7 cellular contexts compared by ENCODE assay signal in the genomic region with DNA sequence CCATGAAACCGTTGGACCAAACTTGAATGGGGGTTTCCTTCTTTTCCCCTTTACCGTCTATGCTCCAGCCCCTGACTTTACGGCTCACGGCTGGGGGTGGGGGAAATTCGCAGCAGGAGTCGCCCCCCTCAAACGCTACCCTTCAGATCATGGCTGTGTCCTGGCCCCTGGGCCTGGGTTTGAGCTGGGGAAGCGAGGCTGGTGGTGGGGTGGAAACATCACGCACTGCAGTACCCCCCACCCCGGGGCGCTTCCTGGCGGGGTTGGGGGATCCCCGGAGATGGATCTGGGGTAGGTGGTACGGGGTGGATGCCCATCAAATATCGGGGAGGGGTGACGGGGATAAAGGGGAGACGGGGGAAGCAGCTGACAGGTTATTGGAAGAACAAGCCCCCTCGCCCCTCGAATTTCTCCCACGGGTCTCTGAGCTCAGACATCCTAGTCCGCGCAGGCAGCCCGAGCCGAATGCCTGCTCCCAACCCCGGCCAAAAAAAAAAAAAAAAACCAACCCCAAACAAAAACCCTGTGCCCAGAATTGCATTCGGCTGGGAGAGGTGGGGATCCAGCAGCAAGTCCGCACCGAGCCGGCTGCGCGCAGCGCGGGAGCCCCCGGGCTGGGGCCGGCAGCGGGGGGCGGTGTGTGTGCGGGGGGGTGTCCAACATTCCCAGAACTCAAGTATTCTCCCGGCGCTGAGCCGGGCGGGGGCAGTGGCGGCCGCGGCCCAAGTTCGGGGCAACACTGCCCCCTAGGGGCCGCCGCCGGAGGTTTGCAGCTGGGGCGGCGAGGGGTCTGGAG. TPM values are rescaled to one million over a fixed set of nuclear protein-coding genes. Genes with fewer than 3 reads are reported as not detected.
DNase-seq lines count a peak whose midpoint lies in the region; ATAC-seq, FAIRE-seq and TF ChIP-seq lines count a peak whose summit lies in the region.

No MANE protein-coding gene starts in this region.

- peak; percentile 93 for DNase-seq in GM12891 (ENCODE audit: insufficient read length, low spot score)
- peak; percentile 84 for DNase-seq in NCI-H2227 treated with DMSO at 0.1 percent for 48 hours (lab: John Stamatoyannopoulos, UW)
- DNase-seq in activated CD4-positive, alpha-beta T cell treated with anti-CD3 and anti-CD28 coated beads for 48 hours: peak; percentile 73
- DNase-seq in dedifferentiated amniotic fluid mesenchymal stem cell (ENCODE audit: extremely low spot score): peak; percentile 51
- peak; percentile 82 for DNase-seq in left lobe of liver (ENCODE audit: low spot score)
- peak; percentile 55 to 69 for DNase-seq in stimulated activated CD4-positive, alpha-beta T cell treated with anti-CD3 and anti-CD28 coated beads, Interleukin-1b, Interleukin-23, amount 100 ng/mL, for 4 hours (ENCODE audit: low read depth in 2 of 2)

- peak; percentile 66 for ATAC-seq in HG03045 (IDR thresholded peaks at IDR 0.05; ENCODE audit: unreplicated experiment)
- ATAC-seq in left lobe of liver: peak; percentile 75

- no peak for TF ChIP-seq POLR2A in GM12891 (IDR thresholded peaks at IDR 0.05; ENCODE audit: low read depth, low read length)

- peak; percentile 82 for FAIRE-seq in GM12891 (lab: Jason Lieb, UNC)

TF ChIP-seq in GM12891, 5 proteins besides CTCF, POLR2A, EP300 and RAD21:
- TF ChIP-seq SPI1 (IDR thresholded peaks at IDR 0.05; ENCODE audit: low read depth, low read length): no peak
- TF ChIP-seq TAF1 (IDR thresholded peaks at IDR 0.05; ENCODE audit: low read depth, low read length): no peak
- no peak for TF ChIP-seq PAX5 (IDR thresholded peaks at IDR 0.05; ENCODE audit: insufficient read depth, low read length, severe bottlenecking)
- no peak for TF ChIP-seq POLR2AphosphoS5 (IDR thresholded peaks at IDR 0.05; ENCODE audit: low read depth, low read length)
- TF ChIP-seq POU2F2 (IDR thresholded peaks at IDR 0.05; ENCODE audit: low read depth, low read length): no peak
TF ChIP-seq in GM12891: peak in this region for 0.

RNA-seq across cellular contexts. Expression of a gene that starts 59.0 kb away (rescaled TPM):
- polyA plus RNA-seq in GM12891 (2012; ENCODE audit: low read depth, missing spikeins): 0.45 TPM
- 1.5 TPM for total RNA-seq in left lobe of liver

Comparison
In these comparisons a context has a peak if more than half of its experiments do, and no peak if none do; other contexts are left out.
1. Peak in every context shown above with its lines: DNase-seq and ATAC-seq.